In genomic region chr1:225888898-225889690, GRCh38 we compare ENCODE assay signal across 1 cellular context.
TF ChIP-seq lines count a peak whose summit lies in the region.

Gene LEFTY1 (minus strand): TSS chr1:225889146. CDS start chr1:225889066, 80 bp downstream.

TF ChIP-seq in H1, 55 proteins besides CTCF, POLR2A, EP300 and RAD21:
- TF ChIP-seq CHD1 (IDR thresholded peaks at IDR 0.05; ENCODE audit: low read depth, low read length) (no peak), ZNF274 (IDR thresholded peaks at IDR 0.05; ENCODE audit: borderline replicate concordance, extremely low read depth, low read length) (no peak), SP4 (IDR thresholded peaks at IDR 0.05; ENCODE audit: low read length) (no peak), KDM1A (IDR thresholded peaks at IDR 0.05; ENCODE audit: borderline replicate concordance, low read length) (no peak), SUZ12 (IDR thresholded peaks at IDR 0.05; ENCODE audit: low read length) (no peak), CEBPB (IDR thresholded peaks at IDR 0.05; ENCODE audit: low read depth, low read length) (no peak), ATF3 (IDR thresholded peaks at IDR 0.05; ENCODE audit: insufficient read depth, low read depth, low read length) (no peak), RFX5 (IDR thresholded peaks at IDR 0.05; ENCODE audit: borderline replicate concordance, low read depth, low read length) (no peak), GTF2F1 (IDR thresholded peaks at IDR 0.05; ENCODE audit: borderline replicate concordance, low read depth, low read length) (no peak), HDAC6 (IDR thresholded peaks at IDR 0.05; ENCODE audit: low read depth, low read length) (no peak), RXRA (IDR thresholded peaks at IDR 0.05; ENCODE audit: insufficient read depth, low read depth, low read length) (no peak), EZH2 (IDR thresholded peaks at IDR 0.05; ENCODE audit: low read depth, low read length, severe bottlenecking) (no peak), TAF1 (IDR thresholded peaks at IDR 0.05; ENCODE audit: low read depth, low read length) (no peak), SIX5 (IDR thresholded peaks at IDR 0.05; ENCODE audit: low read depth, low read length) (no peak), CHD7 (IDR thresholded peaks at IDR 0.05; ENCODE audit: insufficient replicate concordance, low read length) (no peak), BACH1 (IDR thresholded peaks at IDR 0.05; ENCODE audit: low read length) (no peak), CBX5 (IDR thresholded peaks at IDR 0.05; ENCODE audit: low read depth, low read length) (no peak), SIN3A (conservative IDR thresholded peaks at IDR 0.05 in 1 of 2, IDR thresholded peaks at IDR 0.05 in 1 of 2; ENCODE audit: low read depth in 1 of 2, low read length in 2 of 2) (no peak)
